Comparison of ENCODE assay signal across 10 cellular contexts in genomic region chr1:225650198-225650597, GRCh38. TPM values are rescaled to one million over a fixed set of nuclear protein-coding genes. Genes with fewer than 3 reads are reported as not detected.
DNase-seq lines count a peak whose midpoint lies in the region; ATAC-seq and TF ChIP-seq lines count a peak whose summit lies in the region.
"Had no signal": no experiment of that assay in that cellular context is flagged by ENCODE, and none has a peak within 500 bp of the region (broad histone marks: within the 10 kb centered on the region; RNA-seq: fewer than 3 reads in every experiment).

No MANE protein-coding gene starts in this region.

- peaks cover 3% of the 10 kb centered on the region for H3K9me3 Mint-ChIP-seq in progenitor cell of endocrine pancreas (ENCODE audit: low read depth)
- H3K9me3 Mint-ChIP-seq: central memory CD8-positive, alpha-beta T cell had no signal

- peaks cover 38% of the 10 kb centered on the region for H3K4me1 Mint-ChIP-seq in progenitor cell of endocrine pancreas (ENCODE audit: low read depth)

- POLR2A ChIA-PET in RWPE1 (lab: Yijun Ruan, JAX; ENCODE audit: low non-redundant PET): interaction anchor here (0.6 kb wide), 1 partner anchor 113 kb away, joined by 3 read pairs; no protein-coding TSS in a partner anchor

- H3K79me2 ChIP-seq in ACC112 (ENCODE audit: control insufficient read depth, insufficient read depth, low read length, unreplicated experiment): peaks cover 79% of the 10 kb centered on the region

- no peak for DNase-seq in RWPE1 (ENCODE audit: low spot score)
- DNase-seq in fibroblast of pulmonary artery (ENCODE audit: low read depth): no peak
- DNase-seq in progenitor cell of endocrine pancreas (ENCODE audit: low spot score, unreplicated experiment): no peak
- DNase-seq in COLO829 (ENCODE audit: low spot score): no peak
- no peak for DNase-seq in AG08395 (ENCODE audit: low spot score)
- no peak for DNase-seq in NCI-H1694 (lab: John Stamatoyannopoulos, UW)
- DNase-seq: stimulated activated CD4-positive, alpha-beta T cell treated with anti-CD3 and anti-CD28 coated beads, Interleukin-2, amount 100 ng/mL, for 24 hours had no signal

- H3K4me1 ChIP-seq in ACC112 (ENCODE audit: control insufficient read depth, insufficient read depth, low read length, unreplicated experiment): peaks cover 30% of the 10 kb centered on the region

- peak overlapping the region; percentile 98 for H3K4me3 ChIP-seq in ACC112 (ENCODE audit: low read depth, low read length)
- H3K4me3 ChIP-seq in fibroblast of pulmonary artery (replicated peaks; ENCODE audit: low read depth, low read length): peak overlapping the region; percentile 92

- CTCF ChIA-PET in RWPE1 (lab: Yijun Ruan, JAX): interaction anchor here (0.6 to 1.1 kb wide), 4 partner anchors 19 to 231 kb away, joined by 3 to 5 read pairs (median 4); no protein-coding TSS in a partner anchor

- H3K4me3 Mint-ChIP-seq in progenitor cell of endocrine pancreas (ENCODE audit: low read depth): peak overlapping the region; percentile 85
- H3K4me3 Mint-ChIP-seq: central memory CD8-positive, alpha-beta T cell had no signal

- no peak for ATAC-seq in HG02840 (IDR thresholded peaks at IDR 0.05; ENCODE audit: low FRiP score, unreplicated experiment)

- no peak overlapping the region for H2AFZ ChIP-seq in ACC112 (ENCODE audit: low read length, unreplicated experiment)

- H3K36me3 ChIP-seq in ACC112 (ENCODE audit: insufficient read depth, low read length): peaks cover 5% of the 10 kb centered on the region; the same call in 1 of the 2 replicates

- H3K27ac ChIP-seq in ACC112 (ENCODE audit: low read depth, low read length) (peak overlapping the region; percentile 49), RWPE1 (peak overlapping the region; percentile 51)

- no peaks in the 10 kb centered on the region for H3K27me3 ChIP-seq in ACC112 (ENCODE audit: insufficient read depth, low read length)

- no peak for TF ChIP-seq CTCF in RWPE1 (conservative IDR thresholded peaks at IDR 0.05; ENCODE audit: low read depth)
- TF ChIP-seq CTCF in fibroblast of pulmonary artery (IDR thresholded peaks at IDR 0.05; ENCODE audit: low read length, missing control alignments): no peak
- TF ChIP-seq CTCF in progenitor cell of endocrine pancreas (IDR thresholded peaks at IDR 0.05; ENCODE audit: unreplicated experiment): no peak

- H3K27ac Mint-ChIP-seq in progenitor cell of endocrine pancreas: peak overlapping the region; percentile 85

- H3K27me3 Mint-ChIP-seq in progenitor cell of endocrine pancreas: no peaks in the 10 kb centered on the region

- H3K36me3 Mint-ChIP-seq in progenitor cell of endocrine pancreas (ENCODE audit: insufficient read depth): peaks cover 5% of the 10 kb centered on the region

RNA-seq across cellular contexts. Expression of gene ENAH, which starts 2.7 kb away (rescaled TPM):
- total RNA-seq in progenitor cell of endocrine pancreas: 213 and 217 TPM in 2 replicates
